In genomic region chr5:128674837-128675446, GRCh38 we compare ENCODE assay signal across 8 cellular contexts.
DNase-seq lines count a peak whose midpoint lies in the region; ATAC-seq and TF ChIP-seq lines count a peak whose summit lies in the region.

No MANE protein-coding gene starts in this region.

- POLR2A ChIA-PET in RWPE1 (lab: Yijun Ruan, JAX; ENCODE audit: low non-redundant PET), result no interaction called here

- peak; percentile 60 for ATAC-seq in GM19468 (IDR thresholded peaks at IDR 0.05; ENCODE audit: extremely low read depth, unreplicated experiment)
- ATAC-seq in HG03442 (IDR thresholded peaks at IDR 0.05; ENCODE audit: unreplicated experiment), result peak; percentile 82
- no peak for ATAC-seq in GM21825 (IDR thresholded peaks at IDR 0.05; ENCODE audit: unreplicated experiment)

- no peak overlapping the region for H3K27ac ChIP-seq in RWPE1

- peak; percentile 61 for DNase-seq in DMS 273 (lab: John Stamatoyannopoulos, UW; ENCODE audit: unreplicated experiment)
- DNase-seq in DMS 273 treated with DMSO at 0.1 percent for 48 hours (lab: John Stamatoyannopoulos, UW), result no peak
- DNase-seq in RWPE1 (ENCODE audit: low spot score), result peak; percentile 69
- peak; percentile 1 for DNase-seq in central memory CD4-positive, alpha-beta T cell
- DNase-seq in myocyte (ENCODE audit: low read depth), result peak; percentile 60

- CTCF ChIA-PET in RWPE1 (lab: Yijun Ruan, JAX), result interaction anchor here (0.6 to 0.9 kb wide), 11 partner anchors 51 to 1850 kb away, joined by 3 to 6 read pairs (median 3); partner anchors contain the start of gene FBN2

- TF ChIP-seq CTCF in RWPE1 (conservative IDR thresholded peaks at IDR 0.05; ENCODE audit: low read depth), result peak; percentile 91
